24 cellular contexts compared by ENCODE assay signal in genomic region chr12:51908876-51909592, GRCh38. TPM values are rescaled to one million over a fixed set of nuclear protein-coding genes. Genes with fewer than 3 reads are reported as not detected.
DNase-seq lines count a peak whose midpoint lies in the region; ATAC-seq, FAIRE-seq and TF ChIP-seq lines count a peak whose summit lies in the region.
"Had no signal": no experiment of that assay in that cellular context is flagged by ENCODE, and none has a peak within 500 bp of the region (broad histone marks: within the 10 kb centered on the region; RNA-seq: fewer than 3 reads in every experiment).

No MANE protein-coding gene starts in this region.

- H3K4me1 ChIP-seq in GM23248 (ENCODE audit: insufficient read depth), result peaks cover 60% of the 10 kb centered on the region
- H3K4me1 ChIP-seq in K562 (replicated peaks in 1 of 2; ENCODE audit: control insufficient read depth in 2 of 2, insufficient read depth in 2 of 2, low read length in 2 of 2), result peaks cover 58 to 70% of the 10 kb centered on the region in 2 experiments
- peaks cover 0 to 40% (median 30%) of the 10 kb centered on the region in 4 donors for H3K4me1 ChIP-seq in sigmoid colon

- no peak overlapping the region for H3K9ac ChIP-seq in GM23248
- H3K9ac ChIP-seq in K562 (ENCODE audit: insufficient read depth in 1 of 2, low read depth in 2 of 2, low read length in 2 of 2), result peak overlapping the region in 1 of 2 experiments; percentile 6; a peak in 1 of 4 replicates

- no peak for TF ChIP-seq RAD21 in K562 (CRISPR knock-in tag; conservative IDR thresholded peaks at IDR 0.05 in 1 of 2, IDR thresholded peaks at IDR 0.05 in 1 of 2)

- H4K20me1 ChIP-seq in GM23248 (ENCODE audit: insufficient read depth) (no peaks in the 10 kb centered on the region), K562 (replicated peaks; ENCODE audit: control insufficient read depth, insufficient read depth, low read length) (no peaks in the 10 kb centered on the region)

- TF ChIP-seq EP300 in K562 (IDR thresholded peaks at IDR 0.05; ENCODE audit: low read length) (peak; percentile 67; the same call in 1 of the 2 replicates), sigmoid colon (IDR thresholded peaks at IDR 0.05) (no peak)

- H3K4me3 ChIP-seq in GM23248 (peak overlapping the region; percentile 82), K562 (no peak overlapping the region), sigmoid colon (no peak overlapping the region)

- DNase-seq in GM23248, result no peak
- peak in 3 of 4 experiments; percentile 36 to 77 (median 67) for DNase-seq in K562 (ENCODE audit: extremely low read depth in 1 of 4, low spot score in 3 of 4)
- DNase-seq in islet precursor cell, result peak; percentile 32
- peak; percentile 61 for DNase-seq in sigmoid colon
- DNase-seq in stimulated activated effector memory CD8-positive, alpha-beta T cell treated with anti-CD3 and anti-CD28 coated beads, Interleukin-12 subunit alpha, Interleukin-12 subunit beta, amount 100 ng/mL, for 72 hours (ENCODE audit: low spot score in 2 of 2), result no peak
- no peak for DNase-seq in activated naive CD4-positive, alpha-beta T cell treated with anti-CD3 and anti-CD28 coated beads for 36 hours
- DNase-seq in NCI-H2029 treated with DMSO at 0.1 percent for 48 hours (lab: John Stamatoyannopoulos, UW), result no peak
- DNase-seq: activated CD4-positive, alpha-beta T cell treated with anti-CD3 and anti-CD28 coated beads for 36 hours; activated CD8-positive, alpha-beta memory T cell treated with anti-CD3 and anti-CD28 coated beads, Interleukin-2, amount 10 ng/mL, durations not matched to agents 7 days and 5 days; CD4-positive, alpha-beta memory T cell; HFFc6; KBM-7; naive thymus-derived CD8-positive, alpha-beta T cell; NCI-H187 treated with DMSO at 0.1 percent for 48 hours; NCI-H446 treated with DMSO at 0.1 percent for 48 hours; NK-92 treated with Interleukin-12 subunit alpha and Interleukin-12 subunit beta, amount 100 ng/mL, for 24 hours; RPMI8226; stimulated activated CD8-positive, alpha-beta memory T cell treated with anti-CD3 and anti-CD28 coated beads, Interleukin-4, amount 100 ng/mL, for 48 hours had no signal

- in situ Hi-C loops in GM23248 (cut with MboI) (no loop called here), K562 (cut with MboI) (no loop called here)

- peak overlapping the region; percentile 84 for H3K4me2 ChIP-seq in GM23248 (ENCODE audit: unreplicated experiment)
- H3K4me2 ChIP-seq in K562 (ENCODE audit: insufficient read depth, low read length), result peak overlapping the region; percentile 10; the same call in 1 of the 2 replicates

- CTCF ChIA-PET in K562 (lab: Yijun Ruan, JAX; ENCODE audit: low intra/inter-chr PET ratio), result interaction anchor here (0.5 kb wide), 1 partner anchor 17 kb away, joined by 7 read pairs; no protein-coding TSS in a partner anchor
- CTCF ChIA-PET in activated naive CD4-positive, alpha-beta T cell treated with anti-CD3 and anti-CD28 coated beads for 36 hours (lab: Charles Lee), result interaction anchor here (1.0 to 1.4 kb wide), 2 partner anchors 15 to 84 kb away, joined by 3 to 5 read pairs; no protein-coding TSS in a partner anchor

- intact Hi-C loops in K562 (cut with micrococcal nuclease) (no loop called here), sigmoid colon (cut with DNase I) (no loop called here)
- intact Hi-C loops in activated naive CD4-positive, alpha-beta T cell treated with anti-CD3 and anti-CD28 coated beads for 36 hours (cut with micrococcal nuclease), result no loop called here

- H3K27ac ChIP-seq in GM23248, result no peak overlapping the region
- H3K27ac ChIP-seq in K562 (ENCODE audit: extremely low read depth, low read depth, low read length), result no peak overlapping the region
- H3K27ac ChIP-seq in sigmoid colon, result peak overlapping the region; percentile 1 to 90 (median 58)
- H3K27ac ChIP-seq: epithelial cell of prostate, HL-60 had no signal

- no peaks in the 10 kb centered on the region for H3K36me3 Mint-ChIP-seq in stimulated activated effector memory CD8-positive, alpha-beta T cell treated with anti-CD3 and anti-CD28 coated beads, Interleukin-12 subunit alpha, Interleukin-12 subunit beta, amount 100 ng/mL, for 72 hours
- no peaks in the 10 kb centered on the region for H3K36me3 Mint-ChIP-seq in activated naive CD4-positive, alpha-beta T cell treated with anti-CD3 and anti-CD28 coated beads for 36 hours (ENCODE audit: low read depth)
- H3K36me3 Mint-ChIP-seq: activated CD8-positive, alpha-beta memory T cell treated with anti-CD3 and anti-CD28 coated beads, Interleukin-2, amount 10 ng/mL, durations not matched to agents 7 days and 5 days; CD4-positive, alpha-beta memory T cell; naive thymus-derived CD8-positive, alpha-beta T cell had no signal

- H3K9me1 ChIP-seq in K562 (ENCODE audit: control insufficient read depth, insufficient read depth, low read length), result no peaks in the 10 kb centered on the region

- peaks cover 48% of the 10 kb centered on the region for H3K79me2 ChIP-seq in GM23248 (ENCODE audit: insufficient read depth)
- H3K79me2 ChIP-seq in K562 (ENCODE audit: control insufficient read depth, insufficient read depth, low read length), result no peaks in the 10 kb centered on the region

- 68 to 71% methylated on average over 9 of the region's 9 CpGs for WGBS in GM23248 (ENCODE audit: low coverage in 1 of 2, low lambda C conversion rate in 2 of 2, missing lambda C conversion rate in 2 of 2), 2 experiments
- 10% methylated on average over 9 of the region's 9 CpGs for WGBS in K562 (ENCODE audit: insufficient coverage, low coverage, missing lambda C conversion rate)
- 78 to 81% methylated on average over 9 of the region's 9 CpGs for WGBS in sigmoid colon, 2 donors

- no TSS peak for BruUV-seq in K562 (replicated peaks; lab: Mats Ljungman, UMichigan)

- H3K9me3 ChIP-seq in GM23248 (ENCODE audit: low read depth) (no peaks in the 10 kb centered on the region), K562 (replicated peaks; ENCODE audit: control insufficient read depth, insufficient read depth, low read depth, low read length) (no peaks in the 10 kb centered on the region), sigmoid colon (no peaks in the 10 kb centered on the region)

- H3K27ac Mint-ChIP-seq in stimulated activated effector memory CD8-positive, alpha-beta T cell treated with anti-CD3 and anti-CD28 coated beads, Interleukin-12 subunit alpha, Interleukin-12 subunit beta, amount 100 ng/mL, for 72 hours, result no peak overlapping the region
- no peak overlapping the region for H3K27ac Mint-ChIP-seq in activated naive CD4-positive, alpha-beta T cell treated with anti-CD3 and anti-CD28 coated beads for 36 hours
- H3K27ac Mint-ChIP-seq: activated CD4-positive, alpha-beta T cell treated with anti-CD3 and anti-CD28 coated beads for 36 hours; activated CD8-positive, alpha-beta memory T cell treated with anti-CD3 and anti-CD28 coated beads, Interleukin-2, amount 10 ng/mL, durations not matched to agents 7 days and 5 days; activated T-helper 2 cell treated with anti-CD3 and anti-CD28 coated beads, Interferon-gamma antibody, Interleukin-2, Interleukin-4, amounts not matched to agents 10 μg/mL and 5 μg/mL and 100 μg/mL, durations not matched to agents 14 hours and 24 hours and 36 hours; CD4-positive, alpha-beta memory T cell had no signal

- ATAC-seq in K562 (peak; percentile 44), GM21825 (IDR thresholded peaks at IDR 0.05; ENCODE audit: unreplicated experiment) (no peak)
- no peak for ATAC-seq in stimulated activated effector memory CD8-positive, alpha-beta T cell treated with anti-CD3 and anti-CD28 coated beads, Interleukin-12 subunit alpha, Interleukin-12 subunit beta, amount 100 ng/mL, for 72 hours
- ATAC-seq: activated CD4-positive, alpha-beta T cell treated with anti-CD3 and anti-CD28 coated beads for 36 hours; activated CD8-positive, alpha-beta memory T cell treated with anti-CD3 and anti-CD28 coated beads, Interleukin-2, amount 10 ng/mL, durations not matched to agents 7 days and 5 days; naive thymus-derived CD8-positive, alpha-beta T cell had no signal

- TF ChIP-seq CTCF in K562 (IDR thresholded peaks at IDR 0.05 in 2 of 3, conservative IDR thresholded peaks at IDR 0.05 in 1 of 3; ENCODE audit: insufficient read depth in 2 of 3, low read depth in 1 of 3, low read length in 3 of 3) (no peak), sigmoid colon (IDR thresholded peaks at IDR 0.05) (no peak)

- H3K36me3 ChIP-seq in GM23248 (ENCODE audit: low read depth), result no peaks in the 10 kb centered on the region
- no peaks in the 10 kb centered on the region for H3K36me3 ChIP-seq in K562 (ENCODE audit: control insufficient read depth, insufficient read depth, low read length)
- no peaks in the 10 kb centered on the region for H3K36me3 ChIP-seq in sigmoid colon

- TF ChIP-seq POLR2A in K562 (conservative IDR thresholded peaks at IDR 0.05) (no peak), sigmoid colon (IDR thresholded peaks at IDR 0.05) (no peak)

- POLR2A ChIA-PET in K562 (lab: Yijun Ruan, JAX), result no interaction called here

- no peaks in the 10 kb centered on the region for H3K9me3 Mint-ChIP-seq in stimulated activated effector memory CD8-positive, alpha-beta T cell treated with anti-CD3 and anti-CD28 coated beads, Interleukin-12 subunit alpha, Interleukin-12 subunit beta, amount 100 ng/mL, for 72 hours
- H3K9me3 Mint-ChIP-seq in activated naive CD4-positive, alpha-beta T cell treated with anti-CD3 and anti-CD28 coated beads for 36 hours, result no peaks in the 10 kb centered on the region
- H3K9me3 Mint-ChIP-seq: activated T-helper 2 cell treated with anti-CD3 and anti-CD28 coated beads, Interferon-gamma antibody, Interleukin-2, Interleukin-4, amounts not matched to agents 10 μg/mL and 5 μg/mL and 100 μg/mL, durations not matched to agents 14 hours and 24 hours and 36 hours; CD4-positive, alpha-beta memory T cell; HFFc6; naive thymus-derived CD8-positive, alpha-beta T cell had no signal

- H3K27me3 ChIP-seq in GM23248 (replicated peaks; ENCODE audit: insufficient read depth) (no peaks in the 10 kb centered on the region), K562 (ENCODE audit: control insufficient read depth in 2 of 2, insufficient read depth in 2 of 2, low read length in 2 of 2) (no peaks in the 10 kb centered on the region), sigmoid colon (peaks cover 14 to 40% (median 18%) of the 10 kb centered on the region in 3 donors)

- no peak overlapping the region for H3K4me3 Mint-ChIP-seq in stimulated activated effector memory CD8-positive, alpha-beta T cell treated with anti-CD3 and anti-CD28 coated beads, Interleukin-12 subunit alpha, Interleukin-12 subunit beta, amount 100 ng/mL, for 72 hours
- no peak overlapping the region for H3K4me3 Mint-ChIP-seq in activated naive CD4-positive, alpha-beta T cell treated with anti-CD3 and anti-CD28 coated beads for 36 hours
- H3K4me3 Mint-ChIP-seq: activated CD4-positive, alpha-beta T cell treated with anti-CD3 and anti-CD28 coated beads for 36 hours; activated CD8-positive, alpha-beta memory T cell treated with anti-CD3 and anti-CD28 coated beads, Interleukin-2, amount 10 ng/mL, durations not matched to agents 7 days and 5 days had no signal

- peak; percentile 80 for FAIRE-seq in K562 (lab: Jason Lieb, UNC)
- FAIRE-seq: bronchial epithelial cell had no signal

- no peaks in the 10 kb centered on the region for H3K9me2 ChIP-seq in GM23248 (ENCODE audit: insufficient read depth)

- H3K4me1 Mint-ChIP-seq in stimulated activated effector memory CD8-positive, alpha-beta T cell treated with anti-CD3 and anti-CD28 coated beads, Interleukin-12 subunit alpha, Interleukin-12 subunit beta, amount 100 ng/mL, for 72 hours, result no peaks in the 10 kb centered on the region
- H3K4me1 Mint-ChIP-seq in activated naive CD4-positive, alpha-beta T cell treated with anti-CD3 and anti-CD28 coated beads for 36 hours (ENCODE audit: low read depth), result no peaks in the 10 kb centered on the region
- H3K4me1 Mint-ChIP-seq: activated CD4-positive, alpha-beta T cell treated with anti-CD3 and anti-CD28 coated beads for 36 hours; activated CD8-positive, alpha-beta memory T cell treated with anti-CD3 and anti-CD28 coated beads, Interleukin-2, amount 10 ng/mL, durations not matched to agents 7 days and 5 days had no signal

- H2AFZ ChIP-seq in GM23248 (no peak overlapping the region), K562 (ENCODE audit: low read depth, low read length) (no peak overlapping the region)

- H3F3A ChIP-seq in GM23248 (ENCODE audit: insufficient read depth), result peaks cover 30% of the 10 kb centered on the region

- H3K27me3 Mint-ChIP-seq in activated naive CD4-positive, alpha-beta T cell treated with anti-CD3 and anti-CD28 coated beads for 36 hours (ENCODE audit: low read depth), result peaks cover 19% of the 10 kb centered on the region

RNA-seq across cellular contexts. Expression of gene ACVRL1, which starts 1.7 kb away (rescaled TPM):
- 67.4 and 114 TPM in 2 replicates for total RNA-seq in GM23248 (2014; rRNA removed; shearing (Covaris generic))
- polyA plus RNA-seq in GM23248 (2016; fragmentation: Nextera tagmentation; extraction: Ambion mirVana) (18.9 and 19.1 TPM in 2 replicates), K562 (2011; rRNA removed) (0.26 and 0.83 TPM in 2 replicates), K562 (2014; fragmentation: Illumina TruSeq; extraction: Trizol) (0.30 and 0.71 TPM in 2 replicates), K562 (2014; fragmentation: Nextera tagmentation; extraction: Ambion mirVana) (under 1 TPM; 0.07 to 0.11 TPM), K562 (2014; rRNA removed) (0.42 and 0.45 TPM in 2 replicates), sigmoid colon (10 to 100 TPM; 12.5 to 83.6 (median 24.6) TPM)
- 1.3 and 3.5 TPM in 2 replicates for total RNA-seq in K562 (2011; cell fraction: chromatin; rRNA removed; ENCODE audit: low replicate concordance)
- total RNA-seq in K562 (2011; cell fraction: nucleolus; rRNA removed), result 2.1 and 2.7 TPM in 2 replicates
- total RNA-seq in K562 (2011; cell fraction: nucleoplasm; rRNA removed), result 1.2 and 2.4 TPM in 2 replicates
- total RNA-seq in K562 (2014; rRNA removed) (0.20 and 0.91 TPM in 2 replicates), K562 (2014; rRNA removed; fragmentation: Illumina TruSeq; extraction: Trizol) (0.06 and 0.22 TPM in 2 replicates), K562 (2015; rRNA removed; fragmentation: Illumina TruSeq; extraction: Trizol) (0.36 and 0.87 TPM in 2 replicates), K562 (2021) (1.3 and 1.4 TPM in 2 replicates), sigmoid colon (100 to 1,000 TPM in 1 of 4 donors, 10 to 100 TPM in 3; 63.0 to 113 (median 70.9) TPM)
- 0.39 and 0.47 TPM in 2 replicates for polyA plus RNA-seq in K562 (2011; cell fraction: cytosol; rRNA removed)
- polyA plus RNA-seq in K562 (2011; cell fraction: nucleus; rRNA removed), result 2.0 and 2.1 TPM in 2 replicates
- polyA plus RNA-seq in K562 (2012), result 1.2 and 5.1 TPM in 2 replicates
- polyA minus RNA-seq in K562 (2011; rRNA and poly(A)+ RNA removed), result 0.28 and 1.2 TPM in 2 replicates
- polyA minus RNA-seq in K562 (2011; cell fraction: cytosol; rRNA and poly(A)+ RNA removed), result not detected in 2 replicates
- polyA minus RNA-seq in K562 (2011; cell fraction: nucleus; rRNA and poly(A)+ RNA removed), result 0.94 and 1.7 TPM in 2 replicates
- total RNA-seq in activated naive CD4-positive, alpha-beta T cell treated with anti-CD3 and anti-CD28 coated beads for 36 hours, result not detected
- total RNA-seq: activated CD4-positive, alpha-beta T cell treated with anti-CD3 and anti-CD28 coated beads for 36 hours; activated CD8-positive, alpha-beta memory T cell treated with anti-CD3 and anti-CD28 coated beads, Interleukin-2, amount 10 ng/mL, durations not matched to agents 7 days and 5 days; activated T-helper 2 cell treated with anti-CD3 and anti-CD28 coated beads, Interferon-gamma antibody, Interleukin-2, Interleukin-4, amounts not matched to agents 10 μg/mL and 5 μg/mL and 100 μg/mL, durations not matched to agents 14 hours and 24 hours and 36 hours; naive thymus-derived CD8-positive, alpha-beta T cell had no signal
- polyA plus RNA-seq: CD4-positive, alpha-beta memory T cell; naive thymus-derived CD8-positive, alpha-beta T cell had no signal

RNA-seq across cellular contexts. Expression of gene ANKRD33, which starts 21.1 kb away (rescaled TPM):
- total RNA-seq in GM23248 (2014; rRNA removed; shearing (Covaris generic)), result not detected in 2 replicates
- polyA plus RNA-seq in GM23248 (2016; fragmentation: Nextera tagmentation; extraction: Ambion mirVana), result not detected in 2 replicates
- total RNA-seq in K562 (2011; cell fraction: chromatin; rRNA removed; ENCODE audit: low replicate concordance), result 0.21 and 0.51 TPM in 2 replicates
- 0.39 and 0.50 TPM in 2 replicates for total RNA-seq in K562 (2011; cell fraction: nucleolus; rRNA removed)
- 0.31 and 0.37 TPM in 2 replicates for total RNA-seq in K562 (2011; cell fraction: nucleoplasm; rRNA removed)
- total RNA-seq in K562 (2014; rRNA removed), result not detected in 2 replicates
- total RNA-seq in K562 (2014; rRNA removed; fragmentation: Illumina TruSeq; extraction: Trizol), result 0.07 and 0.10 TPM in 2 replicates
- 0.11 and 0.23 TPM in 2 replicates for total RNA-seq in K562 (2015; rRNA removed; fragmentation: Illumina TruSeq; extraction: Trizol)
- total RNA-seq in K562 (2021), result 0.20 TPM in 1 of 2 replicates, not detected in the other
- 0.06 and 0.08 TPM in 2 replicates for polyA plus RNA-seq in K562 (2011; rRNA removed)
- 0.04 TPM in 1 of 2 replicates, not detected in the other for polyA plus RNA-seq in K562 (2011; cell fraction: cytosol; rRNA removed)
- polyA plus RNA-seq in K562 (2011; cell fraction: nucleus; rRNA removed), result 0.18 and 0.47 TPM in 2 replicates
- 0.17 and 3.1 TPM in 2 replicates for polyA plus RNA-seq in K562 (2012)
- polyA plus RNA-seq in K562 (2014; fragmentation: Illumina TruSeq; extraction: Trizol), result 0.04 TPM in 1 of 2 replicates, not detected in the other
- not detected for polyA plus RNA-seq in K562 (2014; fragmentation: Nextera tagmentation; extraction: Ambion mirVana)
- polyA plus RNA-seq in K562 (2014; rRNA removed), result 0.11 TPM in 1 of 2 replicates, not detected in the other
- polyA minus RNA-seq in K562 (2011; rRNA and poly(A)+ RNA removed), result not detected in 2 replicates
- polyA minus RNA-seq in K562 (2011; cell fraction: cytosol; rRNA and poly(A)+ RNA removed), result not detected in 2 replicates
- 0.27 and 0.44 TPM in 2 replicates for polyA minus RNA-seq in K562 (2011; cell fraction: nucleus; rRNA and poly(A)+ RNA removed)
- not detected for total RNA-seq in sigmoid colon
- under 1 TPM in 1 of 3 donors, not detected in 2; 0.16 TPM for polyA plus RNA-seq in sigmoid colon
- total RNA-seq in activated naive CD4-positive, alpha-beta T cell treated with anti-CD3 and anti-CD28 coated beads for 36 hours, result not detected
- total RNA-seq: activated CD4-positive, alpha-beta T cell treated with anti-CD3 and anti-CD28 coated beads for 36 hours; activated CD8-positive, alpha-beta memory T cell treated with anti-CD3 and anti-CD28 coated beads, Interleukin-2, amount 10 ng/mL, durations not matched to agents 7 days and 5 days; activated T-helper 2 cell treated with anti-CD3 and anti-CD28 coated beads, Interferon-gamma antibody, Interleukin-2, Interleukin-4, amounts not matched to agents 10 μg/mL and 5 μg/mL and 100 μg/mL, durations not matched to agents 14 hours and 24 hours and 36 hours; bronchial epithelial cell; CD4-positive, alpha-beta memory T cell; HFFc6; lung microvascular endothelial cell; naive thymus-derived CD8-positive, alpha-beta T cell had no signal
- polyA plus RNA-seq: CD4-positive, alpha-beta memory T cell; naive thymus-derived CD8-positive, alpha-beta T cell had no signal

RNA-seq across cellular contexts. Expression of gene ACVR1B, which starts 42.5 kb away (rescaled TPM):
- 16.4 and 17.0 TPM in 2 replicates for total RNA-seq in GM23248 (2014; rRNA removed; shearing (Covaris generic))
- polyA plus RNA-seq in GM23248 (2016; fragmentation: Nextera tagmentation; extraction: Ambion mirVana) (2.8 and 3.1 TPM in 2 replicates), K562 (2011; rRNA removed) (8.0 and 8.4 TPM in 2 replicates), K562 (2014; fragmentation: Illumina TruSeq; extraction: Trizol) (9.9 and 10.8 TPM in 2 replicates), K562 (2014; fragmentation: Nextera tagmentation; extraction: Ambion mirVana) (under 1 TPM; 0.97 to 0.98 TPM), K562 (2014; rRNA removed) (7.2 and 11.3 TPM in 2 replicates), sigmoid colon (10 to 100 TPM; 10.8 to 30.7 (median 11.1) TPM)
- total RNA-seq in K562 (2011; cell fraction: chromatin; rRNA removed; ENCODE audit: low replicate concordance), result 23.4 and 35.1 TPM in 2 replicates
- 25.7 and 30.9 TPM in 2 replicates for total RNA-seq in K562 (2011; cell fraction: nucleolus; rRNA removed)
- total RNA-seq in K562 (2011; cell fraction: nucleoplasm; rRNA removed), result 34.2 and 41.3 TPM in 2 replicates
- total RNA-seq in K562 (2014; rRNA removed) (6.8 and 8.6 TPM in 2 replicates), K562 (2014; rRNA removed; fragmentation: Illumina TruSeq; extraction: Trizol) (5.9 and 6.7 TPM in 2 replicates), K562 (2015; rRNA removed; fragmentation: Illumina TruSeq; extraction: Trizol) (5.9 and 6.9 TPM in 2 replicates), K562 (2021) (10.3 and 15.1 TPM in 2 replicates), sigmoid colon (1 to 10 TPM; 7.2 to 9.8 (median 8.6) TPM)
- 7.8 and 8.1 TPM in 2 replicates for polyA plus RNA-seq in K562 (2011; cell fraction: cytosol; rRNA removed)
- polyA plus RNA-seq in K562 (2011; cell fraction: nucleus; rRNA removed), result 11.1 and 12.6 TPM in 2 replicates
- 7.8 and 12.4 TPM in 2 replicates for polyA plus RNA-seq in K562 (2012)
- 12.3 and 13.4 TPM in 2 replicates for polyA minus RNA-seq in K562 (2011; rRNA and poly(A)+ RNA removed)
- 5.4 and 7.0 TPM in 2 replicates for polyA minus RNA-seq in K562 (2011; cell fraction: cytosol; rRNA and poly(A)+ RNA removed)
- polyA minus RNA-seq in K562 (2011; cell fraction: nucleus; rRNA and poly(A)+ RNA removed), result 4.3 and 6.0 TPM in 2 replicates
- total RNA-seq in activated naive CD4-positive, alpha-beta T cell treated with anti-CD3 and anti-CD28 coated beads for 36 hours, result 1 to 10 TPM; 8.7 to 9.1 TPM

Comparison
In these comparisons a context has a peak if more than half of its experiments do, and no peak if none do; other contexts are left out.
1. DNase-seq: peak in K562 (3 of 4), islet precursor cell (single experiment) and sigmoid colon (single experiment); none in GM23248 (single experiment), stimulated activated effector memory CD8-positive, alpha-beta T cell treated with anti-CD3 and anti-CD28 coated beads, Interleukin-12 subunit alpha, Interleukin-12 subunit beta, amount 100 ng/mL, for 72 hours (0 of 2), activated naive CD4-positive, alpha-beta T cell treated with anti-CD3 and anti-CD28 coated beads for 36 hours (single experiment) and NCI-H2029 treated with DMSO at 0.1 percent for 48 hours (single experiment).
2. H3K27ac ChIP-seq: peak in sigmoid colon (4 of 4); none in GM23248 (single experiment) and K562 (single experiment).
3. RNA of gene ACVRL1, which starts 1.7 kb away (total RNA-seq): 67.4 to 114 TPM in GM23248 and 63.0 to 113 TPM in sigmoid colon; 0.06 to 3.5 TPM in K562 and not detected in activated naive CD4-positive, alpha-beta T cell treated with anti-CD3 and anti-CD28 coated beads for 36 hours; every median in the first group is over 10 times any median in the second.